In the genomic region with DNA sequence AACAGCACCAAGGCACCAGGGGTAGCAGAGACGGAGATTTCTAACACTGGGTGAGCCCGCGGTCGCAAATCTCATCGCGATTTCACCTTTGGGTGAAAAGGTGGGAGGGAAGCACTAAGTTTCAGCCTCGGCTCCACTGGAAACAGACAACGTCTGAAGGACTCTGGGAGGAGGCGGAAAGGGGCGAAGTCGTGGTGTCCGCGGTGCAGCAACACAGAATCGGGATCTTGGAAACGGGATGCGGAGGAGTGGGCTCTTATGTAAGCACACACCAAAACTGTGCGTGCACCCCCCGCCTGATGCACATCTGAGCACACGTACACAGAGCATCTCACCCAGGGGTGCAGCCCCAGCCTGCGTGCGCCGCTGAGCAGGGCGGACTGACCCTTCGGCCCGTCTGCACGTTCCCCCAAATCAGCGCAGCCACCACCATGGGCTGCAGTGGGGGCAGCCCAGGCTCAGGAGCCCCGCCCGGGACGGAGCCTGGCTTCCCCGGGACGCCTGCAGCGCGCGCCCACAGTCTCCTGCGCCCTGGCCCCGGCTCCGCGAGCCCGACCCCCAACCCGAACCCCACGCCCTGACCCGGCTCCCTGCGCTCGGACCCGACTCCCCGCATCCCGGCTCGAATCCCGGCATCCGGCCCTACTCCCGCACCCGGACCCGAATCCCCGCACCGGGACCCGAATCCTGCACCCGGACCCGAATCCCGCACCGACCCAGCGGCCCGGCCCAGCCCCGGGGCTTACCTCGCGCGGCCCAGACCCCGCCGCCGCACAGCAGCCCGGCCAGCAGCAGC, we compare ENCODE assay signal across 8 cellular contexts. TPM values are rescaled to one million over a fixed set of nuclear protein-coding genes. Genes with fewer than 3 reads are reported as not detected.
DNase-seq lines count a peak whose midpoint lies in the region; ATAC-seq and TF ChIP-seq lines count a peak whose summit lies in the region.

No MANE protein-coding gene starts in this region.

- no peaks in the 10 kb centered on the region for H3K9me3 ChIP-seq in subcutaneous abdominal adipose tissue (ENCODE audit: control insufficient read depth in 5 of 5, low read length in 5 of 5)

- no peaks in the 10 kb centered on the region for H3K27me3 ChIP-seq in subcutaneous abdominal adipose tissue (ENCODE audit: control insufficient read depth in 5 of 5, insufficient read depth in 4 of 5, low read length in 5 of 5)

- peak overlapping the region; percentile 89 for H3K4me3 ChIP-seq in coronary artery
- peak overlapping the region; percentile 68 to 87 (median 81) for H3K4me3 ChIP-seq in subcutaneous abdominal adipose tissue (ENCODE audit: low read depth in 1 of 5, low read length in 5 of 5)

- H3K4me1 ChIP-seq in subcutaneous abdominal adipose tissue (ENCODE audit: control insufficient read depth in 5 of 5, insufficient read depth in 5 of 5, low read length in 5 of 5) = peaks cover 6 to 37% (median 29%) of the 10 kb centered on the region in 5 donors

- H3K4me1 Mint-ChIP-seq in Calu3 (ENCODE audit: low read depth, unreplicated experiment) = peaks cover 19% of the 10 kb centered on the region

- no peaks in the 10 kb centered on the region for H3K27me3 Mint-ChIP-seq in Calu3 (ENCODE audit: unreplicated experiment)

- TF ChIP-seq CTCF in Calu3 (IDR thresholded peaks at IDR 0.05; ENCODE audit: unreplicated experiment) = no peak
- TF ChIP-seq CTCF in coronary artery (IDR thresholded peaks at IDR 0.05) = no peak

- CTCF ChIA-PET in Calu3 (lab: Charles Lee) = no interaction called here

- H3K9me3 Mint-ChIP-seq in Calu3 (ENCODE audit: low read depth, unreplicated experiment) = no peaks in the 10 kb centered on the region

- no peaks in the 10 kb centered on the region for H3K36me3 ChIP-seq in subcutaneous abdominal adipose tissue (ENCODE audit: control insufficient read depth in 5 of 5, insufficient read depth in 5 of 5, low read length in 5 of 5)

- DNase-seq in Calu3 (peak; percentile 2), SW480 (ENCODE audit: low spot score) (peak; percentile 22), coronary artery (ENCODE audit: low spot score) (no peak), lung microvascular endothelial cell (ENCODE audit: low read depth in 2 of 2) (peak; percentile 12 to 28), NCI-H526 treated with DMSO at 0.1 percent for 48 hours (lab: John Stamatoyannopoulos, UW) (no peak), D341Med (ENCODE audit: low spot score) (no peak)

- H3K9ac ChIP-seq in subcutaneous abdominal adipose tissue (ENCODE audit: low read length in 5 of 5) = peak overlapping the region in 4 of 5 donors; percentile 35 to 83 (median 54)

- H3K27ac ChIP-seq in coronary artery = peak overlapping the region; percentile 86 to 93
- H3K27ac ChIP-seq in subcutaneous abdominal adipose tissue (ENCODE audit: low read depth, low read length) = no peak overlapping the region

- H3K4me3 Mint-ChIP-seq in Calu3 (ENCODE audit: low read depth, unreplicated experiment) = peak overlapping the region; percentile 77

- peak; percentile 11 for ATAC-seq in HG02763 (IDR thresholded peaks at IDR 0.05; ENCODE audit: unreplicated experiment)

- H3K36me3 Mint-ChIP-seq in Calu3 (ENCODE audit: insufficient read depth, unreplicated experiment) = peaks cover 35% of the 10 kb centered on the region

- BruUV-seq in Calu3 (replicated peaks; lab: Mats Ljungman, UMichigan) = no TSS peak

- H3K27ac Mint-ChIP-seq in Calu3 (ENCODE audit: unreplicated experiment) = peak overlapping the region; percentile 42

- intact Hi-C loops in Calu3 (cut with micrococcal nuclease; ENCODE audit: unreplicated experiment) = no loop called here

RNA-seq across cellular contexts. Expression of a gene that starts 0.7 kb away (rescaled TPM):
- total RNA-seq in Calu3 (2022) (93.2 and 99.3 TPM in 2 replicates), lung microvascular endothelial cell (47.3 and 48.6 TPM in 2 replicates)

Comparison
In these comparisons a context has a peak if more than half of its experiments do, and no peak if none do; other contexts are left out.
1. DNase-seq: peak in Calu3 (single experiment), SW480 (single experiment) and lung microvascular endothelial cell (2 of 2); none in coronary artery (single experiment), NCI-H526 treated with DMSO at 0.1 percent for 48 hours (single experiment) and D341Med (single experiment).